Comparison of ENCODE assay signal across 8 cellular contexts in the genomic region with DNA sequence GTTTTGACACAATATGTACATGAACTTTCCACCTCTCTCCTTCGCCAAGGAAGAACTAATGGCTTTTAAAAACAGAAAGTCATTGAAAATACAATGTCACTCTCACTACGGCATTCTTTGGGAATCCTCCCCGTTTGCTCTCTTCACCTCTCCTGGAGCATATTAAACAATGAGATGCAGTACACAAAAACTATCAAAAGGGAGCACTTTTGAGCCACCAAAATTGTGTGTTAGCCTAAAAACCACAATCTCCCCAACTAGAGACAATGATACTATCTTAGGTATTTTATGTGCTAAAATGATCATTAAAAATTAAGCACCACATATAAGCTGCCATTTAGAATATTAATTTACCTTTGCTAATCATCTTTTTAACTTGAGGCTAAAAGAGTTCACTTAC.
DNase-seq lines count a peak whose midpoint lies in the region; ATAC-seq and TF ChIP-seq lines count a peak whose summit lies in the region.

No MANE protein-coding gene starts in this region.

- TF ChIP-seq POLR2A in erythroblast (IDR thresholded peaks at IDR 0.05; ENCODE audit: low read length) = no peak

- peaks cover 8% of the 10 kb centered on the region for H3K4me1 Mint-ChIP-seq in Calu3 (ENCODE audit: low read depth, unreplicated experiment)
- no peaks in the 10 kb centered on the region for H3K4me1 Mint-ChIP-seq in activated CD4-positive, alpha-beta memory T cell treated with anti-CD3 and anti-CD28 coated beads for 36 hours (ENCODE audit: low read depth)

- POLR2A ChIA-PET in activated CD4-positive, alpha-beta memory T cell treated with anti-CD3 and anti-CD28 coated beads for 36 hours (lab: Charles Lee) = no interaction called here

- no TSS peak for BruUV-seq in Calu3 (replicated peaks; lab: Mats Ljungman, UMichigan)

- H3K36me3 Mint-ChIP-seq in Calu3 (ENCODE audit: insufficient read depth, unreplicated experiment) = no peaks in the 10 kb centered on the region
- H3K36me3 Mint-ChIP-seq in activated CD4-positive, alpha-beta memory T cell treated with anti-CD3 and anti-CD28 coated beads for 36 hours = no peaks in the 10 kb centered on the region

- no peak overlapping the region for H3K27ac Mint-ChIP-seq in Calu3 (ENCODE audit: unreplicated experiment)
- H3K27ac Mint-ChIP-seq in activated CD4-positive, alpha-beta memory T cell treated with anti-CD3 and anti-CD28 coated beads for 36 hours = no peak overlapping the region

- ATAC-seq in HG02852 (IDR thresholded peaks at IDR 0.05; ENCODE audit: unreplicated experiment) (no peak), HG03139 (IDR thresholded peaks at IDR 0.05; ENCODE audit: unreplicated experiment) (no peak)

- CTCF ChIA-PET in Calu3 (lab: Charles Lee) = no interaction called here
- CTCF ChIA-PET in activated CD4-positive, alpha-beta memory T cell treated with anti-CD3 and anti-CD28 coated beads for 36 hours (lab: Charles Lee) = no interaction called here

- intact Hi-C loops in Calu3 (cut with micrococcal nuclease; ENCODE audit: unreplicated experiment) = loop anchor here (1.0 to 5.0 kb wide), 6 partner anchors 125 to 750 kb away; a partner anchor contains a TSS
- intact Hi-C loops in activated CD4-positive, alpha-beta memory T cell treated with anti-CD3 and anti-CD28 coated beads for 36 hours (cut with micrococcal nuclease) = no loop called here

- no peaks in the 10 kb centered on the region for H3K27me3 Mint-ChIP-seq in Calu3 (ENCODE audit: unreplicated experiment)
- no peaks in the 10 kb centered on the region for H3K27me3 Mint-ChIP-seq in activated CD4-positive, alpha-beta memory T cell treated with anti-CD3 and anti-CD28 coated beads for 36 hours

- no peaks in the 10 kb centered on the region for H3K9me3 Mint-ChIP-seq in Calu3 (ENCODE audit: low read depth, unreplicated experiment)
- peaks cover 8% of the 10 kb centered on the region for H3K9me3 Mint-ChIP-seq in activated CD4-positive, alpha-beta memory T cell treated with anti-CD3 and anti-CD28 coated beads for 36 hours

- DNase-seq in Calu3 (peak; percentile 22), H4 (ENCODE audit: low spot score) (peak; percentile 33), NCI-H460 (ENCODE audit: extremely low read depth, low read depth) (peak; percentile 40), erythroblast (lab: John Stamatoyannopoulos, UW) (peak; percentile 1 to 3), GDM1 (lab: John Stamatoyannopoulos, UW) (no peak)
- no peak for DNase-seq in activated CD4-positive, alpha-beta memory T cell treated with anti-CD3 and anti-CD28 coated beads for 36 hours

- H3K4me3 Mint-ChIP-seq in Calu3 (ENCODE audit: low read depth, unreplicated experiment) = no peak overlapping the region
- H3K4me3 Mint-ChIP-seq in activated CD4-positive, alpha-beta memory T cell treated with anti-CD3 and anti-CD28 coated beads for 36 hours = no peak overlapping the region

- TF ChIP-seq CTCF in Calu3 (IDR thresholded peaks at IDR 0.05; ENCODE audit: unreplicated experiment) = peak; percentile 29

Comparison
In these comparisons a context has a peak if more than half of its experiments do, and no peak if none do; other contexts are left out.
1. DNase-seq: peak in Calu3 (single experiment), H4 (single experiment), NCI-H460 (single experiment) and erythroblast (2 of 2); none in activated CD4-positive, alpha-beta memory T cell treated with anti-CD3 and anti-CD28 coated beads for 36 hours (single experiment) and GDM1 (single experiment).